12 cellular contexts compared by ENCODE assay signal in genomic region chr14:22482085-22482694, GRCh38.
DNase-seq lines count a peak whose midpoint lies in the region; ATAC-seq and TF ChIP-seq lines count a peak whose summit lies in the region.
"Had no signal": no experiment of that assay in that cellular context is flagged by ENCODE, and none has a peak within 500 bp of the region (broad histone marks: within the 10 kb centered on the region; RNA-seq: fewer than 3 reads in every experiment).

No MANE protein-coding gene starts in this region.

- ATAC-seq in stimulated activated naive CD8-positive, alpha-beta T cell treated with anti-CD3 and anti-CD28 coated beads, Interleukin-15, Interleukin-2, amounts not matched to agents 100 U/mL and 50 U/mL, for 24 hours, result no peak
- ATAC-seq in activated B cell treated with CpG ODN at 0.5 μM for 24 hours (ENCODE audit: low read depth) (no peak), lung (ENCODE audit: insufficient read depth, low FRiP score) (no peak)

- no peaks in the 10 kb centered on the region for H3K9me3 Mint-ChIP-seq in stimulated activated naive CD8-positive, alpha-beta T cell treated with anti-CD3 and anti-CD28 coated beads, Interleukin-15, Interleukin-2, amounts not matched to agents 100 ng/mL and 50 ng/mL, for 24 hours
- H3K9me3 Mint-ChIP-seq in activated B cell treated with CpG ODN at 0.5 μM for 24 hours, result no peaks in the 10 kb centered on the region

- H3K27me3 Mint-ChIP-seq in stimulated activated naive CD8-positive, alpha-beta T cell treated with anti-CD3 and anti-CD28 coated beads, Interleukin-15, Interleukin-2, amounts not matched to agents 100 ng/mL and 50 ng/mL, for 24 hours, result no peaks in the 10 kb centered on the region
- no peaks in the 10 kb centered on the region for H3K27me3 Mint-ChIP-seq in activated B cell treated with CpG ODN at 0.5 μM for 24 hours

- peak overlapping the region; percentile 2 to 33 for H3K27ac ChIP-seq in lung (ENCODE audit: low read depth in 1 of 2, low read length in 1 of 2)
- no peak overlapping the region for H3K27ac ChIP-seq in prostate gland

- 67 to 68% methylated on average over 8 of the region's 8 CpGs for WGBS in lung, 2 donors
- 77% methylated on average over 8 of the region's 8 CpGs for WGBS in prostate gland

- no peak for DNase-seq in stimulated activated naive CD8-positive, alpha-beta T cell treated with anti-CD3 and anti-CD28 coated beads, Interleukin-15, Interleukin-2, amounts not matched to agents 100 U/mL and 50 U/mL, for 24 hours
- DNase-seq in activated B cell treated with CpG ODN at 0.5 μM for 24 hours (no peak), lung (ENCODE audit: low spot score) (no peak), GF-D8 (lab: John Stamatoyannopoulos, UW) (no peak), NCI-H2196 (lab: John Stamatoyannopoulos, UW; ENCODE audit: unreplicated experiment) (no peak), prostate gland (ENCODE audit: low spot score) (no peak), NCI-H1930 (lab: John Stamatoyannopoulos, UW) (no peak)
- DNase-seq: midbrain, NCI-H146, sigmoid colon had no signal

- CTCF ChIA-PET in activated B cell treated with CpG ODN at 0.5 μM for 24 hours (lab: Charles Lee), result interaction anchor here (0.9 to 8.2 kb wide), 6 partner anchors 8 to 88 kb away, joined by 3 to 52 read pairs (median 5); no protein-coding TSS in a partner anchor

- H3K27ac Mint-ChIP-seq in stimulated activated naive CD8-positive, alpha-beta T cell treated with anti-CD3 and anti-CD28 coated beads, Interleukin-15, Interleukin-2, amounts not matched to agents 100 ng/mL and 50 ng/mL, for 24 hours, result peak overlapping the region; percentile 82
- H3K27ac Mint-ChIP-seq in activated B cell treated with CpG ODN at 0.5 μM for 24 hours, result peak overlapping the region; percentile 85

- H3K4me1 ChIP-seq in lung (ENCODE audit: control insufficient read depth in 2 of 2, insufficient read depth in 2 of 2, low read length in 2 of 2), result peaks cover 3 to 36% of the 10 kb centered on the region in 2 donors
- H3K4me1 ChIP-seq in prostate gland (replicated peaks), result no peaks in the 10 kb centered on the region

- H3K36me3 ChIP-seq in lung (ENCODE audit: control insufficient read depth in 2 of 2, insufficient read depth in 2 of 2, low read length in 2 of 2) (no peaks in the 10 kb centered on the region), prostate gland (no peaks in the 10 kb centered on the region)
- H3K36me3 ChIP-seq: HAP-1, sigmoid colon had no signal

- POLR2A ChIA-PET in activated B cell treated with CpG ODN at 0.5 μM for 24 hours (lab: Charles Lee), result interaction anchor here (0.6 to 17.2 kb wide), 10 partner anchors 12 to 98 kb away, joined by 3 to 243 read pairs (median 3); no protein-coding TSS in a partner anchor

- H3K4me3 ChIP-seq in lung (no peak overlapping the region), prostate gland (no peak overlapping the region)
- H3K4me3 ChIP-seq: HAP-1, sigmoid colon had no signal

- no peaks in the 10 kb centered on the region for H3K27me3 ChIP-seq in lung (ENCODE audit: control insufficient read depth, insufficient read depth)
- no peaks in the 10 kb centered on the region for H3K27me3 ChIP-seq in prostate gland (replicated peaks; ENCODE audit: insufficient read depth)
- H3K27me3 ChIP-seq: sigmoid colon had no signal

- intact Hi-C loops in activated B cell treated with CpG ODN at 0.5 μM for 24 hours (cut with micrococcal nuclease) (no loop called here), prostate gland (cut with DNase I) (no loop called here)

- H3K4me3 Mint-ChIP-seq in stimulated activated naive CD8-positive, alpha-beta T cell treated with anti-CD3 and anti-CD28 coated beads, Interleukin-15, Interleukin-2, amounts not matched to agents 100 ng/mL and 50 ng/mL, for 24 hours, result peak overlapping the region; percentile 76
- H3K4me3 Mint-ChIP-seq in activated B cell treated with CpG ODN at 0.5 μM for 24 hours, result peak overlapping the region; percentile 42

- TF ChIP-seq CTCF in activated B cell treated with CpG ODN at 0.5 μM for 24 hours (IDR thresholded peaks at IDR 0.05) (no peak), lung (IDR thresholded peaks at IDR 0.05; ENCODE audit: control extremely low read depth, extremely low read depth) (no peak), prostate gland (IDR thresholded peaks at IDR 0.05) (no peak)

- peaks cover 64% of the 10 kb centered on the region for H3K4me1 Mint-ChIP-seq in stimulated activated naive CD8-positive, alpha-beta T cell treated with anti-CD3 and anti-CD28 coated beads, Interleukin-15, Interleukin-2, amounts not matched to agents 100 ng/mL and 50 ng/mL, for 24 hours (ENCODE audit: low read depth)
- peaks cover 97% of the 10 kb centered on the region for H3K4me1 Mint-ChIP-seq in activated B cell treated with CpG ODN at 0.5 μM for 24 hours

- H3K36me3 Mint-ChIP-seq in stimulated activated naive CD8-positive, alpha-beta T cell treated with anti-CD3 and anti-CD28 coated beads, Interleukin-15, Interleukin-2, amounts not matched to agents 100 ng/mL and 50 ng/mL, for 24 hours (ENCODE audit: low read depth), result peaks cover 17% of the 10 kb centered on the region
- peaks cover 2% of the 10 kb centered on the region for H3K36me3 Mint-ChIP-seq in activated B cell treated with CpG ODN at 0.5 μM for 24 hours (ENCODE audit: low read depth)

- H3K9me3 ChIP-seq in lung (ENCODE audit: control insufficient read depth in 2 of 2, insufficient read depth in 1 of 2, low read length in 1 of 2), result peaks cover 0 to 2% of the 10 kb centered on the region in 2 donors
- H3K9me3 ChIP-seq in prostate gland, result no peaks in the 10 kb centered on the region
- H3K9me3 ChIP-seq: HAP-1, sigmoid colon had no signal

- no peak for TF ChIP-seq POLR2A in prostate gland (IDR thresholded peaks at IDR 0.05)

Comparison
In these comparisons a context has a peak if more than half of its experiments do, and no peak if none do; other contexts are left out.
1. H3K27ac ChIP-seq: peak in lung (2 of 2); none in prostate gland (0 of 2).